In the genomic region with DNA sequence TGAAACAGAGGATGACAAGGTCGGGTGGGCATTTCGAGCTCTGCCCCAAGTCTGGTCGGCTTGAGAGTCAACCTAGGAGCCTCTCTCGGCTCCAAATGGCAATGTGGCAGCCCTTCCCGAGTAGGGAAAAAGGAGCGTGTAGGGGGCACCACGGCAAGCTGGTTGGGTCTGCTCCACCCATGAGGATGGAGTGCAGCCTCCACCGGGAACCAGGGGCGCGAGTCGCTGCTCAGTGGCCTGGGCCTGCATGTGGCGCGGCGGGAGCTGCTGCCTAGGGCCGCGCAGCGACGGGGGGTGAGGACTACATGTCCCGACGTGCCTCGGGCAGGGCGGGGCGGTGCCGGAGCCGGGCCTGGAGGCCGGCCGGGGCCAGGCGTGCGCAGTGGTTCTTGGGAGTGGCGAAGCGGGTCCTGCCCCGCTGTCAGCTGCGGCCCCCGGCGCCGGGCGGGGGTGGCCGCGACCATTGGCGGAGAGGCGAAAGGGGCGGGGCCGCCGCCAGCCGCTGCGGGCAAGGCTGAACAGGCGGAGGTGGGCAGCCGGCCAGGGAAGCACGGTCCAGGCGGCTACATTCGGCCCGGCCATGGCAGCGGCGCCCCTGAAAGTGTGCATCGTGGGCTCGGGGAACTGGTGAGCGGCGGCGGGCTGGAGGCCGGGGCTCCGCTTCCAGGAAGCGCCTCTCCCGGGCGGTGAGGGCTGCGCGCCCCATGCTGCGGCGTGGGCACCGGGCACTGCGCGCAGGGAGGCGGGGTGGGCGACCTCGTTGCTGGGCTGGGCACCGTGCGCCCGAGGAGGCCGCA, we compare ENCODE assay signal across 8 cellular contexts. TPM values are rescaled to one million over a fixed set of nuclear protein-coding genes. Genes with fewer than 3 reads are reported as not detected.
DNase-seq lines count a peak whose midpoint lies in the region; ATAC-seq, FAIRE-seq and TF ChIP-seq lines count a peak whose summit lies in the region.

A gene (plus strand): TSS at position 489 of the 797 bp plus-strand sequence. CDS start 92 bp downstream, at position 581.

- TF ChIP-seq CTCF in WI38 (IDR thresholded peaks at IDR 0.05; ENCODE audit: low read depth, low read length) (no peak), mammary epithelial cell (conservative IDR thresholded peaks at IDR 0.05 in 1 of 2, IDR thresholded peaks at IDR 0.05 in 1 of 2; ENCODE audit: extremely low read depth in 1 of 2, insufficient read depth in 1 of 2, low read depth in 1 of 2, low read length in 2 of 2) (no peak)

- H3K4me1 ChIP-seq in ACC112 (ENCODE audit: control insufficient read depth, insufficient read depth, low read length, unreplicated experiment) (peaks cover 18% of the 10 kb centered on the region), mammary epithelial cell (ENCODE audit: insufficient read depth, low read length) (peaks cover 16% of the 10 kb centered on the region), small intestine (ENCODE audit: control insufficient read depth in 2 of 2, insufficient read depth in 1 of 2, low read depth in 1 of 2, low read length in 1 of 2) (peaks cover 3 to 12% of the 10 kb centered on the region in 2 donors)

- DNase-seq in NCI-H2196 treated with DMSO at 0.1 percent for 48 hours (lab: John Stamatoyannopoulos, UW; ENCODE audit: unreplicated experiment) (peak; percentile 71), mammary epithelial cell (peak; percentile 94), iPS-NIHi11 (ENCODE audit: low spot score) (peak; percentile 98), small intestine (peak; percentile 96)

- ATAC-seq in GM18873 (IDR thresholded peaks at IDR 0.05; ENCODE audit: low FRiP score, unreplicated experiment) (peak; percentile 99), HG03139 (IDR thresholded peaks at IDR 0.05; ENCODE audit: unreplicated experiment) (peak; percentile 100)

- dilution Hi-C loops in mammary epithelial cell (cut with HindIII; ENCODE audit: low sequenced_read_pairs), result loop anchor here (5.0 to 10.0 kb wide), 2 partner anchors 41 to 68 kb away; no protein-coding TSS in a partner anchor

- no peaks in the 10 kb centered on the region for H3K79me2 ChIP-seq in ACC112 (ENCODE audit: control insufficient read depth, insufficient read depth, low read length, unreplicated experiment)
- no peaks in the 10 kb centered on the region for H3K79me2 ChIP-seq in mammary epithelial cell (ENCODE audit: insufficient read depth, low read length)

- H3K4me2 ChIP-seq in mammary epithelial cell (ENCODE audit: insufficient read depth, low read depth, low read length), result peak within 1 kb of the TSS; percentile 98

- H3K36me3 ChIP-seq in ACC112 (ENCODE audit: insufficient read depth, low read length) (no peaks in the 10 kb centered on the region), mammary epithelial cell (ENCODE audit: insufficient read depth, low read length) (no peaks in the 10 kb centered on the region), small intestine (ENCODE audit: control insufficient read depth in 2 of 2, insufficient read depth in 2 of 2, low read length in 2 of 2) (no peaks in the 10 kb centered on the region)

- H3K4me3 ChIP-seq in ACC112 (ENCODE audit: low read depth, low read length), result peak within 1 kb of the TSS; percentile 82
- H3K4me3 ChIP-seq in WI38 (ENCODE audit: low read depth, low read length), result peak within 1 kb of the TSS; percentile 65
- H3K4me3 ChIP-seq in mammary epithelial cell (replicated peaks in 1 of 3; ENCODE audit: insufficient read depth in 1 of 3, low read depth in 2 of 3, low read length in 3 of 3), result peak within 1 kb of the TSS; percentile 53 to 90 (median 62)
- peak within 1 kb of the TSS; percentile 84 to 99 for H3K4me3 ChIP-seq in small intestine (ENCODE audit: low read depth in 1 of 2, low read length in 2 of 2)

- H3K9ac ChIP-seq in mammary epithelial cell (ENCODE audit: insufficient read depth, low read length), result no peak within 1 kb of the TSS

- H2AFZ ChIP-seq in ACC112 (ENCODE audit: low read length, unreplicated experiment) (peak within 1 kb of the TSS; percentile 99), mammary epithelial cell (ENCODE audit: low read depth, low read length) (peak within 1 kb of the TSS; percentile 100)

- BruUV-seq in mammary epithelial cell (replicated peaks; lab: Mats Ljungman, UMichigan), result no TSS peak

- H3K9me3 ChIP-seq in mammary epithelial cell (replicated peaks; ENCODE audit: insufficient read depth, low read length), result peaks cover 5% of the 10 kb centered on the region
- H3K9me3 ChIP-seq in small intestine (ENCODE audit: control insufficient read depth, low read depth), result no peaks in the 10 kb centered on the region

- intact Hi-C loops in mammary epithelial cell (cut with micrococcal nuclease), result no loop called here

- H4K20me1 ChIP-seq in mammary epithelial cell (ENCODE audit: insufficient read depth, low read length), result no peaks in the 10 kb centered on the region

- no peaks in the 10 kb centered on the region for H3K27me3 ChIP-seq in ACC112 (ENCODE audit: insufficient read depth, low read length)
- H3K27me3 ChIP-seq in mammary epithelial cell (ENCODE audit: insufficient read depth, low read length), result no peaks in the 10 kb centered on the region
- H3K27me3 ChIP-seq in small intestine (ENCODE audit: control insufficient read depth in 2 of 2, insufficient read depth in 2 of 2, low read length in 2 of 2), result no peaks in the 10 kb centered on the region

- in situ Hi-C loops in mammary epithelial cell (cut with MboI; ENCODE audit: low sequenced_read_pairs in 2 of 2), result no loop called here

- WGBS in mammary epithelial cell (ENCODE audit: low coverage, missing lambda C conversion rate), result under 1% methylated on average over 30 of the region's 78 CpGs
- WGBS in small intestine, 3 donors, result 4 to 6% (median 5%) methylated on average over 43 to 78 of the region's 78 CpGs

- CTCF ChIA-PET in mammary epithelial cell (lab: Charles Lee; ENCODE audit: low non-redundant PET), result no interaction called here

- no peak within 1 kb of the TSS for H3K27ac ChIP-seq in ACC112 (ENCODE audit: low read depth, low read length)
- H3K27ac ChIP-seq in mammary epithelial cell (ENCODE audit: insufficient read depth, low read depth, low read length), result no peak within 1 kb of the TSS
- peak within 1 kb of the TSS; percentile 69 to 92 for H3K27ac ChIP-seq in small intestine (ENCODE audit: low read depth in 1 of 2, low read length in 1 of 2)

- FAIRE-seq in small intestine (lab: Jason Lieb, UNC), result no peak

RNA-seq across cellular contexts. Expression of the gene that starts here (rescaled TPM):
- 1 to 10 TPM; 5.7 to 7.5 TPM for total RNA-seq in mammary epithelial cell
- polyA plus RNA-seq in mammary epithelial cell (4.5 TPM), small intestine (10 to 100 TPM; 25.9 to 58.1 (median 28.6) TPM)
- 23.1 TPM for polyA minus RNA-seq in mammary epithelial cell

Comparison
In these comparisons a context has a peak if more than half of its experiments do, and no peak if none do; other contexts are left out.
1. H3K27ac ChIP-seq: peak in small intestine (2 of 2); none in ACC112 (single experiment) and mammary epithelial cell (single experiment).
2. Peak in every context shown above with its lines, with median percentiles within 50 percentile points of each other: H3K4me3 ChIP-seq and DNase-seq.